ENCODE assay signal across 8 cellular contexts in genomic region chr6:155154158-155154830, GRCh38.
DNase-seq lines count a peak whose midpoint lies in the region; ATAC-seq and TF ChIP-seq lines count a peak whose summit lies in the region.

No MANE protein-coding gene starts in this region.

- no peak for TF ChIP-seq CTCF in neural progenitor cell (IDR thresholded peaks at IDR 0.05)

- H3K4me1 ChIP-seq in neural progenitor cell: peaks cover 5% of the 10 kb centered on the region

- H3K36me3 ChIP-seq in neural progenitor cell: no peaks in the 10 kb centered on the region

- no peaks in the 10 kb centered on the region for H3K27me3 ChIP-seq in neural progenitor cell

- H3K27me3 Mint-ChIP-seq in stimulated activated naive B cell treated with anti-CD40 and anti-IgM and Interleukin-4, amounts not matched to agents 10 μg/mL and 1 μg/mL and 100 μg/mL, for 72 hours: peaks cover 0 to 8% of the 10 kb centered on the region in 2 donors
- no peaks in the 10 kb centered on the region for H3K27me3 Mint-ChIP-seq in neural progenitor cell (ENCODE audit: insufficient read depth, low read depth)

- no peak overlapping the region for H3K9ac ChIP-seq in neural progenitor cell

- peaks cover 15 to 18% of the 10 kb centered on the region in 2 donors for H3K4me1 Mint-ChIP-seq in stimulated activated naive B cell treated with anti-CD40 and anti-IgM and Interleukin-4, amounts not matched to agents 10 μg/mL and 1 μg/mL and 100 μg/mL, for 72 hours
- H3K4me1 Mint-ChIP-seq in neural progenitor cell: peaks cover 24% of the 10 kb centered on the region

- DNase-seq in stimulated activated naive CD4-positive, alpha-beta T cell treated with Interleukin-2 at 50 U/mL for 16 hours (lab: John Stamatoyannopoulos, UW): peak; percentile 25
- no peak for DNase-seq in stimulated activated naive CD4-positive, alpha-beta T cell (lab: John Stamatoyannopoulos, UW)
- DNase-seq in RPMI7951 (ENCODE audit: low read depth) (peak; percentile 95), dedifferentiated amniotic fluid mesenchymal stem cell (ENCODE audit: extremely low spot score) (peak; percentile 90), neural progenitor cell (ENCODE audit: low spot score) (no peak), pons (ENCODE audit: low spot score) (no peak), NCI-H1930 (lab: John Stamatoyannopoulos, UW) (no peak)
- DNase-seq in stimulated activated naive B cell treated with anti-CD40 and anti-IgM and Interleukin-4, amounts not matched to agents 10 μg/mL and 1 μg/mL and 100 μg/mL, for 72 hours: peak; percentile 15

- peaks cover 4% of the 10 kb centered on the region for H3F3A ChIP-seq in neural progenitor cell (ENCODE audit: low read depth)

- H3K79me2 ChIP-seq in neural progenitor cell (ENCODE audit: low read depth): no peaks in the 10 kb centered on the region

- no peak overlapping the region for H3K4me3 Mint-ChIP-seq in stimulated activated naive B cell treated with anti-CD40 and anti-IgM and Interleukin-4, amounts not matched to agents 10 μg/mL and 1 μg/mL and 100 μg/mL, for 72 hours
- no peak overlapping the region for H3K4me3 Mint-ChIP-seq in neural progenitor cell

- no peak overlapping the region for H3K4me3 ChIP-seq in neural progenitor cell

- peak; percentile 63 to 70 for ATAC-seq in stimulated activated naive B cell treated with anti-CD40 and anti-IgM and Interleukin-4, amounts not matched to agents 10 μg/mL and 1 μg/mL and 100 μg/mL, for 72 hours (replicated peaks)

- H3K27ac ChIP-seq in neural progenitor cell: no peak overlapping the region

- H4K20me1 ChIP-seq in neural progenitor cell (ENCODE audit: low read depth): no peaks in the 10 kb centered on the region

- no peak overlapping the region for H2AFZ ChIP-seq in neural progenitor cell (replicated peaks)

- no peaks in the 10 kb centered on the region for H3K9me3 Mint-ChIP-seq in stimulated activated naive B cell treated with anti-CD40 and anti-IgM and Interleukin-4, amounts not matched to agents 10 μg/mL and 1 μg/mL and 100 μg/mL, for 72 hours
- no peaks in the 10 kb centered on the region for H3K9me3 Mint-ChIP-seq in neural progenitor cell

- no peak overlapping the region for H3K4me2 ChIP-seq in neural progenitor cell

- H3K27ac Mint-ChIP-seq in stimulated activated naive B cell treated with anti-CD40 and anti-IgM and Interleukin-4, amounts not matched to agents 10 μg/mL and 1 μg/mL and 100 μg/mL, for 72 hours: peak overlapping the region; percentile 48
- no peak overlapping the region for H3K27ac Mint-ChIP-seq in neural progenitor cell

- H3K9me3 ChIP-seq in neural progenitor cell (ENCODE audit: low read depth): no peaks in the 10 kb centered on the region

- H3K36me3 Mint-ChIP-seq in stimulated activated naive B cell treated with anti-CD40 and anti-IgM and Interleukin-4, amounts not matched to agents 10 μg/mL and 1 μg/mL and 100 μg/mL, for 72 hours: no peaks in the 10 kb centered on the region
- peaks cover 15% of the 10 kb centered on the region for H3K36me3 Mint-ChIP-seq in neural progenitor cell

Comparison
In these comparisons a context has a peak if more than half of its experiments do, and no peak if none do; other contexts are left out.
1. DNase-seq: peak in stimulated activated naive CD4-positive, alpha-beta T cell treated with Interleukin-2 at 50 U/mL for 16 hours (single experiment), RPMI7951 (single experiment), dedifferentiated amniotic fluid mesenchymal stem cell (single experiment) and stimulated activated naive B cell treated with anti-CD40 and anti-IgM and Interleukin-4, amounts not matched to agents 10 μg/mL and 1 μg/mL and 100 μg/mL, for 72 hours (single experiment); none in stimulated activated naive CD4-positive, alpha-beta T cell (0 of 6), neural progenitor cell (single experiment), pons (single experiment) and NCI-H1930 (0 of 2).